9 cellular contexts compared by ENCODE assay signal in the genomic region with DNA sequence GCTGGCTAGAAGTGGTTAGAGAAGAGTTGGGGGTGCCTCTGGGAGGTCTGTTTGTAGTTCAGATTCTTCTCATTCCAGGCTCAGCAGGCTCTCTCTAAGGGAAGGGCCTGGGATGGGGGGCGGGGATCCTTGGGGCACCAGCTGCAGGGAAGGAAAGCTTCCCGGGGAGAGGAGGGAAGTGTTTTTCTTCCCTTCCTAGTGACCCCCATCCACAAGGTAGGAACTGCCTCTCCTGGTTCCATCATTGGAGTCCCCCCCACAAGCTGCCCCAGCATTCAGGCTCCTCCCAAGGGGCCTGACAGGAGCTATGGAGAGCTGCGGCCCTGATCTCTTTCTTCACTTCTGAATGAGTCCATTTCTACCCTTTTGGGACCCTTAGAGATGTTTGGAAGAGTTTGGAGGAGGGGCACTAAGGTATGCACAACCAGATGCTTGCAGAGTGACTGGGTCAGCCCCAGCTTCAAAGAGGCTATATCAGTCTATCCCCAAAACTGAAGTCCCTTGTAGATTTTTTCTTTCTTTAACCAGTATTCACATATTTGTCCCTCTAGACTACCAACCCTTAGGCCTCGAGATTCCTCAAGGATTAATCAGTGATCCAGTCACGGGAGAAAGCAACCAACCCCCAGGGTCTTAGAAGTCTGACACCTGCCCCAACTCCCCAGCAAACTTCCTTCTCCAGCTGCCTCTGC. TPM values are rescaled to one million over a fixed set of nuclear protein-coding genes. Genes with fewer than 3 reads are reported as not detected.
DNase-seq lines count a peak whose midpoint lies in the region; ATAC-seq lines count a peak whose summit lies in the region.
"Had no signal": no experiment of that assay in that cellular context is flagged by ENCODE, and none has a peak within 500 bp of the region (broad histone marks: within the 10 kb centered on the region; RNA-seq: fewer than 3 reads in every experiment).

No MANE protein-coding gene starts in this region.

- no peaks in the 10 kb centered on the region for H3K36me3 ChIP-seq in SJCRH30

- H3K4me1 ChIP-seq in SJCRH30: peaks cover 50% of the 10 kb centered on the region

- H3K27me3 ChIP-seq in SJCRH30: no peaks in the 10 kb centered on the region

- peak overlapping the region; percentile 81 for H3K27ac ChIP-seq in SJCRH30

- no peak for ATAC-seq in HG03460 (IDR thresholded peaks at IDR 0.05; ENCODE audit: unreplicated experiment)
- no peak for ATAC-seq in GM18498 (IDR thresholded peaks at IDR 0.05; ENCODE audit: unreplicated experiment)

- no peak overlapping the region for H3K4me3 ChIP-seq in SJCRH30

- H3K9me3 ChIP-seq in SJCRH30 (replicated peaks): no peaks in the 10 kb centered on the region

- DNase-seq in GM04503 (ENCODE audit: low read depth) (peak; percentile 88), SJCRH30 (peak; percentile 69 to 78), fibroblast of peridontal ligament (ENCODE audit: extremely low read depth) (peak; percentile 86), retina (peak; percentile 74), DMS79 treated with DMSO at 0.1 percent for 48 hours (lab: John Stamatoyannopoulos, UW) (no peak)
- no peak for DNase-seq in stimulated activated naive CD4-positive, alpha-beta T cell (lab: John Stamatoyannopoulos, UW)
- DNase-seq: T-helper 9 cell had no signal

RNA-seq across cellular contexts. Expression of gene FZD2, which starts 13.9 kb away (rescaled TPM):
- total RNA-seq in SJCRH30 (2014; rRNA removed; shearing (Covaris generic)): 16.0 and 18.2 TPM in 2 replicates

RNA-seq across cellular contexts. Expression of gene GPATCH8, which starts 40.2 kb away (rescaled TPM):
- 22.2 and 24.3 TPM in 2 replicates for total RNA-seq in SJCRH30 (2014; rRNA removed; shearing (Covaris generic))

Comparison
In these comparisons a context has a peak if more than half of its experiments do, and no peak if none do; other contexts are left out.
1. DNase-seq: peak in GM04503 (single experiment), SJCRH30 (2 of 2), fibroblast of peridontal ligament (single experiment) and retina (single experiment); none in DMS79 treated with DMSO at 0.1 percent for 48 hours (single experiment) and stimulated activated naive CD4-positive, alpha-beta T cell (0 of 6).